In genomic region chr1:181044449-181044966, GRCh38 we compare ENCODE assay signal across 8 cellular contexts.
A peak's percentile ranks its signal among the peaks of the same experiment; 100 is the strongest.
DNase-seq lines count a peak whose midpoint lies in the region; ATAC-seq and FAIRE-seq lines count a peak whose summit lies in the region.

No MANE protein-coding gene starts in this region.

- no peaks in the 10 kb centered on the region for H3K9me3 Mint-ChIP-seq in activated naive CD8-positive, alpha-beta T cell treated with anti-CD3 and anti-CD28 coated beads, Interleukin-2, amount 50 U/mL, for 24 hours

- peaks cover 9% of the 10 kb centered on the region for H3K36me3 Mint-ChIP-seq in activated naive CD8-positive, alpha-beta T cell treated with anti-CD3 and anti-CD28 coated beads, Interleukin-2, amount 50 U/mL, for 24 hours (ENCODE audit: low read depth)

- ATAC-seq in GM19468 (IDR thresholded peaks at IDR 0.05; ENCODE audit: extremely low read depth, unreplicated experiment) (peak; percentile 75), HG03571 (IDR thresholded peaks at IDR 0.05; ENCODE audit: unreplicated experiment) (peak; percentile 71)
- ATAC-seq in activated naive CD8-positive, alpha-beta T cell treated with anti-CD3 and anti-CD28 coated beads, Interleukin-2, amount 50 U/mL, for 24 hours: peak; percentile 99

- H3K27me3 Mint-ChIP-seq in activated naive CD8-positive, alpha-beta T cell treated with anti-CD3 and anti-CD28 coated beads, Interleukin-2, amount 50 U/mL, for 24 hours: no peaks in the 10 kb centered on the region

- H3K27ac Mint-ChIP-seq in activated naive CD8-positive, alpha-beta T cell treated with anti-CD3 and anti-CD28 coated beads, Interleukin-2, amount 50 U/mL, for 24 hours: peak overlapping the region; percentile 86

- no peak for FAIRE-seq in GM19239 (lab: Jason Lieb, UNC)

- DNase-seq in DMS79 (lab: John Stamatoyannopoulos, UW): peak; percentile 72
- peak; percentile 71 for DNase-seq in activated naive CD8-positive, alpha-beta T cell treated with anti-CD3 and anti-CD28 coated beads, Interleukin-2, amount 50 U/mL, for 24 hours
- peak; percentile 43 to 49 for DNase-seq in stimulated activated CD4-positive, alpha-beta T cell treated with anti-CD3 and anti-CD28 coated beads, Interleukin-15, amount 100 ng/mL, for 48 hours (ENCODE audit: low read depth in 2 of 2)
- DNase-seq in GM19239 (ENCODE audit: insufficient read length, low spot score): no peak
- DNase-seq in RKO (ENCODE audit: low spot score): no peak
- DNase-seq in hepatic stellate cell (ENCODE audit: low spot score): no peak

- H3K4me3 Mint-ChIP-seq in activated naive CD8-positive, alpha-beta T cell treated with anti-CD3 and anti-CD28 coated beads, Interleukin-2, amount 50 U/mL, for 24 hours: peak overlapping the region; percentile 42

- H3K4me1 Mint-ChIP-seq in activated naive CD8-positive, alpha-beta T cell treated with anti-CD3 and anti-CD28 coated beads, Interleukin-2, amount 50 U/mL, for 24 hours: peaks cover 46% of the 10 kb centered on the region

Comparison
In these comparisons a context has a peak if more than half of its experiments do, and no peak if none do; other contexts are left out.
1. DNase-seq: peak in DMS79 (single experiment), activated naive CD8-positive, alpha-beta T cell treated with anti-CD3 and anti-CD28 coated beads, Interleukin-2, amount 50 U/mL, for 24 hours (single experiment) and stimulated activated CD4-positive, alpha-beta T cell treated with anti-CD3 and anti-CD28 coated beads, Interleukin-15, amount 100 ng/mL, for 48 hours (2 of 2); none in GM19239 (single experiment), RKO (single experiment) and hepatic stellate cell (single experiment).
2. Peak in every context shown above with its lines, with median percentiles within 50 percentile points of each other: ATAC-seq.